28 cellular contexts compared by ENCODE assay signal in genomic region chr2:205811387-205811786, GRCh38.
A peak's percentile ranks its signal among the peaks of the same experiment; 100 is the strongest.
DNase-seq lines count a peak whose midpoint lies in the region; ATAC-seq, FAIRE-seq and TF ChIP-seq lines count a peak whose summit lies in the region.
"Had no signal": no experiment of that assay in that cellular context is flagged by ENCODE, and none has a peak within 500 bp of the region (broad histone marks: within the 10 kb centered on the region; RNA-seq: fewer than 3 reads in every experiment).

No MANE protein-coding gene starts in this region.

- 50% methylated on average over 1 of the region's 1 CpG for WGBS in GM12878 (ENCODE audit: insufficient coverage, insufficient replicate concordance, low lambda C conversion rate, missing lambda C conversion rate)
- 78 to 89% methylated on average over 1 of the region's 1 CpG for WGBS in transverse colon (ENCODE audit: low coverage in 1 of 2), 2 donors

- H3K4me3 ChIP-seq in AG10803 (ENCODE audit: low read length) (no peak overlapping the region), GM12878 (no peak overlapping the region), fibroblast of mammary gland (ENCODE audit: control insufficient read depth, low read depth, low read length) (no peak overlapping the region), transverse colon (no peak overlapping the region)
- H3K4me3 ChIP-seq: K562, SJSA1 had no signal

- peak; percentile 18 for FAIRE-seq in GM12878 (lab: Jason Lieb, UNC)
- FAIRE-seq: GM12892, H1, HepG2, K562 had no signal

- H2AFZ ChIP-seq in GM12878 (ENCODE audit: control insufficient read depth, low read depth, low read length) = no peak overlapping the region

- BruUV-seq in GM12878 (replicated peaks; lab: Mats Ljungman, UMichigan) = no TSS peak

- H3K36me3 ChIP-seq in GM12878 (ENCODE audit: control insufficient read depth in 2 of 2, insufficient read depth in 2 of 2, low read length in 1 of 2) = no peaks in the 10 kb centered on the region
- no peaks in the 10 kb centered on the region for H3K36me3 ChIP-seq in transverse colon
- H3K36me3 ChIP-seq: BE2C, SJSA1 had no signal

- TF ChIP-seq CTCF in AG10803 (conservative IDR thresholded peaks at IDR 0.05; ENCODE audit: low read length) = no peak
- TF ChIP-seq CTCF in GM12878 (IDR thresholded peaks at IDR 0.05 in 2 of 3, conservative IDR thresholded peaks at IDR 0.05 in 1 of 3; ENCODE audit: control insufficient read depth in 2 of 3, extremely low read depth in 1 of 3, insufficient read depth in 1 of 3, low read depth in 3 of 3, low read length in 3 of 3) = no peak
- TF ChIP-seq CTCF in fibroblast of mammary gland (conservative IDR thresholded peaks at IDR 0.05; ENCODE audit: control insufficient read depth, insufficient read depth, low read depth, low read length) = no peak
- no peak for TF ChIP-seq CTCF in transverse colon (IDR thresholded peaks at IDR 0.05)

- no peak overlapping the region for H3K4me2 ChIP-seq in GM12878 (ENCODE audit: control insufficient read depth, insufficient read depth)

- no peaks in the 10 kb centered on the region for H3K9me3 ChIP-seq in GM12878 (replicated peaks; ENCODE audit: control insufficient read depth, insufficient read depth, low read length)
- no peaks in the 10 kb centered on the region for H3K9me3 ChIP-seq in transverse colon
- H3K9me3 ChIP-seq: BE2C, SJSA1 had no signal

- H3K27ac ChIP-seq in GM12878 (ENCODE audit: control insufficient read depth, insufficient read depth) (no peak overlapping the region), transverse colon (no peak overlapping the region)
- H3K27ac ChIP-seq: 22Rv1, SJSA1 had no signal

- in situ Hi-C loops in GM12878 (cut with MboI) (no loop called here), transverse colon (cut with MboI; ENCODE audit: low pct_ligation_motif_present in 1 of 4, low pct_unique_long_range_greater_than_20kb in 1 of 4, low sequenced_read_pairs in 3 of 4) (no loop called here)

- H3K9ac ChIP-seq in GM12878 (ENCODE audit: control insufficient read depth, insufficient read depth, low read length) = no peak overlapping the region

- no peaks in the 10 kb centered on the region for H3K4me1 ChIP-seq in GM12878 (ENCODE audit: control insufficient read depth, insufficient read depth, low read length)
- H3K4me1 ChIP-seq in transverse colon = no peaks in the 10 kb centered on the region
- H3K4me1 ChIP-seq: SJSA1 had no signal

- no peaks in the 10 kb centered on the region for H4K20me1 ChIP-seq in GM12878 (ENCODE audit: control insufficient read depth, insufficient read depth)

- ATAC-seq in GM12878 (no peak), HG02970 (IDR thresholded peaks at IDR 0.05; ENCODE audit: low FRiP score, unreplicated experiment) (no peak)
- ATAC-seq: HepG2, K562 had no signal

- RAD21 ChIA-PET in GM12878 (lab: Charles Lee; ENCODE audit: unreplicated experiment) = no interaction called here

- TF ChIP-seq EP300 in GM12878 (IDR thresholded peaks at IDR 0.05; ENCODE audit: borderline replicate concordance in 1 of 2, control insufficient read depth in 1 of 2, low read depth in 2 of 2, low read length in 2 of 2) (no peak), transverse colon (IDR thresholded peaks at IDR 0.05; ENCODE audit: low read depth) (no peak)

- H3K27me3 ChIP-seq in GM12878 (replicated peaks in 1 of 2; ENCODE audit: control insufficient read depth in 2 of 2, insufficient read depth in 2 of 2, low read length in 1 of 2) (peaks cover 0 to 1% of the 10 kb centered on the region in 2 experiments; a peak in 1 of 4 replicates), transverse colon (no peaks in the 10 kb centered on the region)
- H3K27me3 ChIP-seq: BE2C, SJSA1 had no signal

- intact Hi-C loops in GM12878 (cut with micrococcal nuclease; ENCODE audit: unreplicated experiment) = no loop called here
- intact Hi-C loops in transverse colon (cut with DNase I; ENCODE audit: low total_unique reads) = no loop called here

- DNase-seq in AG10803 (ENCODE audit: low read depth) (peak; percentile 46), GM12878 (ENCODE audit: low read depth, low spot score) (no peak), fibroblast of mammary gland (ENCODE audit: low read depth) (peak; percentile 17), iris pigment epithelial cell (ENCODE audit: low read depth) (peak; percentile 89), transverse colon (no peak), mucosa of gallbladder (ENCODE audit: low spot score) (no peak), NCI-H2227 treated with DMSO at 0.1 percent for 48 hours (lab: John Stamatoyannopoulos, UW) (no peak)
- DNase-seq: BE2C; CD8-positive, alpha-beta memory T cell; DMS 273 treated with DMSO at 0.1 percent for 48 hours; DMS79; GF-D8; HCEC 1CT; NCI-H1092 treated with DMSO at 0.1 percent for 48 hours; NCI-H1436; NCI-H187; NCI-H2107; NCI-H446 treated with DMSO at 0.1 percent for 48 hours; NCI-H526 treated with DMSO at 0.1 percent for 48 hours; Right ventricle myocardium superior; RPMI8226 had no signal

- no peak for TF ChIP-seq RAD21 in GM12878 (IDR thresholded peaks at IDR 0.05; ENCODE audit: insufficient read depth, low read depth, low read length)

- SMC1A ChIA-PET in GM12878 (lab: Charles Lee; ENCODE audit: uncharacterized antibody, unreplicated experiment) = no interaction called here

- POLR2A ChIA-PET in GM12878 (lab: Charles Lee) = no interaction called here

- no peak for TF ChIP-seq POLR2A in GM12878 (IDR thresholded peaks at IDR 0.05; ENCODE audit: low read depth, low read length)
- no peak for TF ChIP-seq POLR2A in transverse colon (IDR thresholded peaks at IDR 0.05)

- CTCF ChIA-PET in GM12878 (lab: Yijun Ruan, JAX) = no interaction called here

- H3K79me2 ChIP-seq in GM12878 (ENCODE audit: control insufficient read depth, insufficient read depth, low read length) = no peaks in the 10 kb centered on the region

TF ChIP-seq in GM12878, 131 proteins besides CTCF, POLR2A, EP300 and RAD21:
- TF ChIP-seq ZSCAN29 (IDR thresholded peaks at IDR 0.05) (no peak), CHD4 (IDR thresholded peaks at IDR 0.05) (no peak), SMARCA5 (IDR thresholded peaks at IDR 0.05) (no peak), ZBTB11 (CRISPR knock-in tag; IDR thresholded peaks at IDR 0.05) (no peak)

Comparison
In these comparisons a context has a peak if more than half of its experiments do, and no peak if none do; other contexts are left out.
1. DNase-seq: peak in AG10803 (single experiment), fibroblast of mammary gland (single experiment) and iris pigment epithelial cell (single experiment); none in GM12878 (single experiment), transverse colon (single experiment), mucosa of gallbladder (single experiment) and NCI-H2227 treated with DMSO at 0.1 percent for 48 hours (single experiment).